ENCODE assay signal across 36 cellular contexts in the genomic region with DNA sequence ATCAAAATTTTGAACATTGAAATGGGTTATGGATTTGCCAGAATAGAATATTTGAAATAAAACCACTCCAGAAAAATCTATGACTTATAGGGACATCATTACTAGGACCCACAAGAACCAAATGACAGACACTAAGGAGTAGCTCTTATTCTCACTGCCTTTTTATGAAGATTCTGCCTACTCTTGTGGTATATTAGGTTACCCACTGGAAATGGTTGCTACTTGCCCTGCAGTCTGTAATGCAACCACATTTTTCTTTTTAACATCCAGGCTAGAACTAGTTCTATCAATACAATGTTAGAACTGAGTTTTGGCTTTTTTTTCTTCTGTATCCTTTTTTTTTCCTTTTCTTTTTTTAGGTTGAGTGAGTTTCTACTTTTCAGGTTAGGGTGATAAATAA.
DNase-seq lines count a peak whose midpoint lies in the region; ATAC-seq, FAIRE-seq and TF ChIP-seq lines count a peak whose summit lies in the region.
"Had no signal": no experiment of that assay in that cellular context is flagged by ENCODE, and none has a peak within 500 bp of the region (broad histone marks: within the 10 kb centered on the region; RNA-seq: fewer than 3 reads in every experiment).

No MANE protein-coding gene starts in this region.

- POLR2A ChIA-PET in activated CD8-positive, alpha-beta T cell treated with anti-CD3 and anti-CD28 coated beads, Interleukin-2, amount 10 ng/mL, durations not matched to agents 7 days and 5 days (lab: Charles Lee) = no interaction called here
- POLR2A ChIA-PET in activated CD8-positive, alpha-beta T cell treated with anti-CD3 and anti-CD28 coated beads for 36 hours (lab: Charles Lee) = no interaction called here

- no peak overlapping the region for H3K4me3 Mint-ChIP-seq in activated CD8-positive, alpha-beta T cell treated with anti-CD3 and anti-CD28 coated beads, Interleukin-2, amount 10 ng/mL, durations not matched to agents 7 days and 5 days
- no peak overlapping the region for H3K4me3 Mint-ChIP-seq in activated CD8-positive, alpha-beta T cell treated with anti-CD3 and anti-CD28 coated beads for 36 hours
- H3K4me3 Mint-ChIP-seq in astrocyte (ENCODE audit: unreplicated experiment) = no peak overlapping the region
- H3K4me3 Mint-ChIP-seq in immature natural killer cell = no peak overlapping the region
- H3K4me3 Mint-ChIP-seq: B cell; CD14-positive monocyte; CD4-positive, alpha-beta T cell; CD4-positive, CD25-positive, alpha-beta regulatory T cell; CD8-positive, alpha-beta memory T cell; CD8-positive, alpha-beta T cell had no signal

- peaks cover 5% of the 10 kb centered on the region for H3K36me3 Mint-ChIP-seq in activated CD8-positive, alpha-beta T cell treated with anti-CD3 and anti-CD28 coated beads, Interleukin-2, amount 10 ng/mL, durations not matched to agents 7 days and 5 days (ENCODE audit: low read depth)
- no peaks in the 10 kb centered on the region for H3K36me3 Mint-ChIP-seq in activated CD8-positive, alpha-beta T cell treated with anti-CD3 and anti-CD28 coated beads for 36 hours (ENCODE audit: low read depth)
- H3K36me3 Mint-ChIP-seq in astrocyte (ENCODE audit: low read depth, unreplicated experiment) (no peaks in the 10 kb centered on the region), immature natural killer cell (no peaks in the 10 kb centered on the region)
- H3K36me3 Mint-ChIP-seq: CD14-positive monocyte; CD4-positive, alpha-beta memory T cell; CD8-positive, alpha-beta T cell had no signal

- H3K4me1 ChIP-seq in DND-41 (ENCODE audit: insufficient read depth, low read length) (peaks cover 14% of the 10 kb centered on the region), astrocyte (ENCODE audit: insufficient read depth, low read length) (no peaks in the 10 kb centered on the region), mucosa of descending colon (ENCODE audit: low read depth) (no peaks in the 10 kb centered on the region)
- H3K4me1 ChIP-seq: A549; BE2C; BLaER1; BLaER1 treated with 17β-estradiol and CSF1 and Interleukin-3, amounts not matched to agents 10 nM and 100 nM; Caco-2 had no signal

- H3K27me3 Mint-ChIP-seq in activated CD8-positive, alpha-beta T cell treated with anti-CD3 and anti-CD28 coated beads, Interleukin-2, amount 10 ng/mL, durations not matched to agents 7 days and 5 days (ENCODE audit: low read depth) = no peaks in the 10 kb centered on the region
- H3K27me3 Mint-ChIP-seq in activated CD8-positive, alpha-beta T cell treated with anti-CD3 and anti-CD28 coated beads for 36 hours = no peaks in the 10 kb centered on the region
- H3K27me3 Mint-ChIP-seq in astrocyte (ENCODE audit: low read depth, unreplicated experiment) = no peaks in the 10 kb centered on the region
- H3K27me3 Mint-ChIP-seq in immature natural killer cell (ENCODE audit: low read depth in 3 of 3) = peaks cover 0 to 15% (median 3%) of the 10 kb centered on the region in 3 donors
- H3K27me3 Mint-ChIP-seq: B cell; CD4-positive, alpha-beta memory T cell; CD4-positive, alpha-beta T cell; CD4-positive, CD25-positive, alpha-beta regulatory T cell; CD8-positive, alpha-beta memory T cell had no signal

- H3K4me1 Mint-ChIP-seq in activated CD8-positive, alpha-beta T cell treated with anti-CD3 and anti-CD28 coated beads, Interleukin-2, amount 10 ng/mL, durations not matched to agents 7 days and 5 days (ENCODE audit: low read depth) = peaks cover 26% of the 10 kb centered on the region
- H3K4me1 Mint-ChIP-seq in activated CD8-positive, alpha-beta T cell treated with anti-CD3 and anti-CD28 coated beads for 36 hours (ENCODE audit: low read depth) = peaks cover 13% of the 10 kb centered on the region
- H3K4me1 Mint-ChIP-seq in astrocyte (ENCODE audit: low read depth, unreplicated experiment) (no peaks in the 10 kb centered on the region), immature natural killer cell (peaks cover 9 to 21% of the 10 kb centered on the region in 2 donors)
- H3K4me1 Mint-ChIP-seq: CD14-positive monocyte had no signal

- no peak for TF ChIP-seq CTCF in activated CD8-positive, alpha-beta T cell treated with anti-CD3 and anti-CD28 coated beads for 36 hours (IDR thresholded peaks at IDR 0.05)
- TF ChIP-seq CTCF in DND-41 (IDR thresholded peaks at IDR 0.05; ENCODE audit: borderline replicate concordance, extremely low read depth, low read length, poor library complexity, severe bottlenecking) (no peak), astrocyte (IDR thresholded peaks at IDR 0.05; ENCODE audit: insufficient read depth, low read depth, low read length) (no peak), mucosa of descending colon (IDR thresholded peaks at IDR 0.05) (no peak)

- H3K9ac ChIP-seq in DND-41 (ENCODE audit: low read depth, low read length) (no peak overlapping the region), astrocyte (ENCODE audit: low read length) (no peak overlapping the region)
- H3K9ac ChIP-seq: BLaER1; BLaER1 treated with 17β-estradiol and CSF1 and Interleukin-3, amounts not matched to agents 10 nM and 100 nM had no signal

- no peaks in the 10 kb centered on the region for H3K9me3 Mint-ChIP-seq in activated CD8-positive, alpha-beta T cell treated with anti-CD3 and anti-CD28 coated beads, Interleukin-2, amount 10 ng/mL, durations not matched to agents 7 days and 5 days (ENCODE audit: insufficient read depth)
- peaks cover 3% of the 10 kb centered on the region for H3K9me3 Mint-ChIP-seq in activated CD8-positive, alpha-beta T cell treated with anti-CD3 and anti-CD28 coated beads for 36 hours
- H3K9me3 Mint-ChIP-seq in astrocyte (ENCODE audit: unreplicated experiment) (no peaks in the 10 kb centered on the region), immature natural killer cell (no peaks in the 10 kb centered on the region)
- H3K9me3 Mint-ChIP-seq: CD4-positive, alpha-beta T cell; CD8-positive, alpha-beta T cell had no signal

- H3K79me2 ChIP-seq in DND-41 (ENCODE audit: insufficient read depth, low read length) = no peaks in the 10 kb centered on the region
- no peaks in the 10 kb centered on the region for H3K79me2 ChIP-seq in astrocyte (ENCODE audit: insufficient read depth, low read length)

- H3K9me3 ChIP-seq in DND-41 (ENCODE audit: insufficient read depth, low read length, severe bottlenecking) = no peaks in the 10 kb centered on the region
- no peaks in the 10 kb centered on the region for H3K9me3 ChIP-seq in astrocyte (ENCODE audit: insufficient read depth, low read depth, low read length)
- H3K9me3 ChIP-seq in mucosa of descending colon = no peaks in the 10 kb centered on the region
- H3K9me3 ChIP-seq: A549; BE2C; BLaER1; BLaER1 treated with 17β-estradiol and CSF1 and Interleukin-3, amounts not matched to agents 10 nM and 100 nM; Caco-2 had no signal

- H3K27ac Mint-ChIP-seq in activated CD8-positive, alpha-beta T cell treated with anti-CD3 and anti-CD28 coated beads, Interleukin-2, amount 10 ng/mL, durations not matched to agents 7 days and 5 days = peak overlapping the region; percentile 13
- no peak overlapping the region for H3K27ac Mint-ChIP-seq in activated CD8-positive, alpha-beta T cell treated with anti-CD3 and anti-CD28 coated beads for 36 hours
- H3K27ac Mint-ChIP-seq in astrocyte (ENCODE audit: unreplicated experiment) = no peak overlapping the region
- H3K27ac Mint-ChIP-seq in immature natural killer cell = no peak overlapping the region
- H3K27ac Mint-ChIP-seq: B cell; CD14-positive monocyte; CD4-positive, alpha-beta memory T cell; CD4-positive, alpha-beta T cell; CD4-positive, CD25-positive, alpha-beta regulatory T cell; CD8-positive, alpha-beta memory T cell; CD8-positive, alpha-beta T cell had no signal

- DNase-seq in activated CD8-positive, alpha-beta T cell treated with anti-CD3 and anti-CD28 coated beads, Interleukin-2, amount 10 ng/mL, durations not matched to agents 7 days and 5 days = no peak
- DNase-seq in activated CD8-positive, alpha-beta T cell treated with anti-CD3 and anti-CD28 coated beads for 36 hours = no peak
- DNase-seq in DND-41 = no peak
- DNase-seq in astrocyte (ENCODE audit: low read depth) = no peak
- DNase-seq in immature natural killer cell = peak in 2 of 3 donors; percentile 3 to 12
- DNase-seq in mucosa of descending colon = no peak
- DNase-seq: 8988T; ACHN; AML-193; BE2C; C1 segment of cervical spinal cord; Caco-2; Calu3; CD4-positive, alpha-beta memory T cell; CD4-positive, alpha-beta T cell; CD4-positive, CD25-positive, alpha-beta regulatory T cell; CD8-positive, alpha-beta memory T cell; CD8-positive, alpha-beta T cell; COR-L47; DMS 273 treated with DMSO at 0.1 percent for 48 hours; DMS153; DMS53; DMS79; DMS79 treated with DMSO at 0.1 percent for 48 hours; EL had no signal

- no peaks in the 10 kb centered on the region for H3K36me3 ChIP-seq in DND-41 (ENCODE audit: insufficient read depth, low read length)
- no peaks in the 10 kb centered on the region for H3K36me3 ChIP-seq in astrocyte (ENCODE audit: insufficient read depth, low read length)
- no peaks in the 10 kb centered on the region for H3K36me3 ChIP-seq in mucosa of descending colon (ENCODE audit: low read depth)
- H3K36me3 ChIP-seq: BE2C; BLaER1; BLaER1 treated with 17β-estradiol and CSF1 and Interleukin-3, amounts not matched to agents 10 nM and 100 nM had no signal

- CTCF ChIA-PET in activated CD8-positive, alpha-beta T cell treated with anti-CD3 and anti-CD28 coated beads, Interleukin-2, amount 10 ng/mL, durations not matched to agents 7 days and 5 days (lab: Charles Lee) = no interaction called here
- CTCF ChIA-PET in activated CD8-positive, alpha-beta T cell treated with anti-CD3 and anti-CD28 coated beads for 36 hours (lab: Charles Lee) = no interaction called here

- H3K4me3 ChIP-seq in DND-41 (ENCODE audit: low read depth in 1 of 2, low read length in 2 of 2) = no peak overlapping the region
- H3K4me3 ChIP-seq in astrocyte (ENCODE audit: insufficient read depth, low read depth, low read length) = no peak overlapping the region
- H3K4me3 ChIP-seq in mucosa of descending colon = no peak overlapping the region
- H3K4me3 ChIP-seq: A549; BLaER1; BLaER1 treated with 17β-estradiol and CSF1 and Interleukin-3, amounts not matched to agents 10 nM and 100 nM had no signal

- H3K27ac ChIP-seq in DND-41 (ENCODE audit: low read length) (no peak overlapping the region), astrocyte (ENCODE audit: low read depth, low read length) (no peak overlapping the region)
- H3K27ac ChIP-seq: 22Rv1; A549; BLaER1; BLaER1 treated with 17β-estradiol and CSF1 and Interleukin-3, amounts not matched to agents 10 nM and 100 nM; C4-2B had no signal

- H4K20me1 ChIP-seq in DND-41 (ENCODE audit: insufficient read depth, low read length) (no peaks in the 10 kb centered on the region), astrocyte (ENCODE audit: insufficient read depth, low read length) (no peaks in the 10 kb centered on the region)
- H4K20me1 ChIP-seq: BLaER1; BLaER1 treated with 17β-estradiol and CSF1 and Interleukin-3, amounts not matched to agents 10 nM and 100 nM had no signal

- no peaks in the 10 kb centered on the region for H3K27me3 ChIP-seq in DND-41 (ENCODE audit: insufficient read depth, low read length, poor library complexity)
- H3K27me3 ChIP-seq in astrocyte (ENCODE audit: insufficient read depth, low read length) = no peaks in the 10 kb centered on the region
- H3K27me3 ChIP-seq: BE2C had no signal

- ATAC-seq in activated CD8-positive, alpha-beta T cell treated with anti-CD3 and anti-CD28 coated beads, Interleukin-2, amount 10 ng/mL, durations not matched to agents 7 days and 5 days = no peak
- no peak for ATAC-seq in activated CD8-positive, alpha-beta T cell treated with anti-CD3 and anti-CD28 coated beads for 36 hours
- ATAC-seq in DND-41 (ENCODE audit: insufficient read depth, low read depth) (peak; percentile 79), esophagus mucosa (no peak), mucosa of descending colon (no peak), HG02973 (IDR thresholded peaks at IDR 0.05; ENCODE audit: unreplicated experiment) (no peak)
- ATAC-seq: A549; CD8-positive, alpha-beta T cell had no signal

- FAIRE-seq in astrocyte (lab: Jason Lieb, UNC) = peak; percentile 9
- FAIRE-seq: A204.1, D721Med had no signal

- intact Hi-C loops in activated CD8-positive, alpha-beta T cell treated with anti-CD3 and anti-CD28 coated beads for 36 hours (cut with micrococcal nuclease) = no loop called here
- intact Hi-C loops in mucosa of descending colon (cut with DNase I, micrococcal nuclease) = no loop called here

- H2AFZ ChIP-seq in DND-41 (ENCODE audit: low read depth, low read length) (no peak overlapping the region), astrocyte (ENCODE audit: low read depth, low read length) (no peak overlapping the region)

- no peak overlapping the region for H3K4me2 ChIP-seq in DND-41 (ENCODE audit: insufficient read depth, low read length)
- no peak overlapping the region for H3K4me2 ChIP-seq in astrocyte (ENCODE audit: low read length)
- H3K4me2 ChIP-seq: A549; BLaER1; BLaER1 treated with 17β-estradiol and CSF1 and Interleukin-3, amounts not matched to agents 10 nM and 100 nM had no signal

Comparison
In these comparisons a context has a peak if more than half of its experiments do, and no peak if none do; other contexts are left out.
1. DNase-seq: peak in immature natural killer cell (2 of 3); none in activated CD8-positive, alpha-beta T cell treated with anti-CD3 and anti-CD28 coated beads, Interleukin-2, amount 10 ng/mL, durations not matched to agents 7 days and 5 days (single experiment), activated CD8-positive, alpha-beta T cell treated with anti-CD3 and anti-CD28 coated beads for 36 hours (single experiment), DND-41 (single experiment), astrocyte (single experiment) and mucosa of descending colon (0 of 3).